Comparison of ENCODE assay signal across 8 cellular contexts in genomic region chr10:96089670-96090462, GRCh38. TPM values are rescaled to one million over a fixed set of nuclear protein-coding genes. Genes with fewer than 3 reads are reported as not detected.
DNase-seq lines count a peak whose midpoint lies in the region; ATAC-seq and TF ChIP-seq lines count a peak whose summit lies in the region.

No MANE protein-coding gene starts in this region.

- H2AFZ ChIP-seq in DND-41 (ENCODE audit: low read depth, low read length) (peak overlapping the region; percentile 92), Karpas-422 (ENCODE audit: low read length) (peak overlapping the region; percentile 38; the same call in 1 of the 2 replicates)

- H3K4me1 ChIP-seq in DND-41 (ENCODE audit: insufficient read depth, low read length) (peaks cover 20% of the 10 kb centered on the region), Karpas-422 (ENCODE audit: low read length) (peaks cover 13% of the 10 kb centered on the region), Peyer's patch (no peaks in the 10 kb centered on the region)

- TF ChIP-seq POLR2A in Peyer's patch (IDR thresholded peaks at IDR 0.05): peak; percentile 63 to 68

- H3K27me3 Mint-ChIP-seq in activated T-cell treated with anti-CD3 and anti-CD28 coated beads, Interleukin-2, amount 50 U/mL, for 72 hours (ENCODE audit: low read depth): peaks cover 31% of the 10 kb centered on the region

- peaks cover 0 to 2% of the 10 kb centered on the region in 2 donors for H3K36me3 Mint-ChIP-seq in activated T-cell treated with anti-CD3 and anti-CD28 coated beads, Interleukin-2, amount 50 U/mL, for 72 hours (ENCODE audit: insufficient read depth in 2 of 2)

- TF ChIP-seq CTCF in DND-41 (IDR thresholded peaks at IDR 0.05; ENCODE audit: borderline replicate concordance, extremely low read depth, low read length, poor library complexity, severe bottlenecking) (no peak), Peyer's patch (IDR thresholded peaks at IDR 0.05) (no peak)

- DNase-seq in DND-41 (peak; percentile 96), Karpas-422 (peak; percentile 94), Peyer's patch (peak; percentile 94 to 98 (median 95)), fibroblast of gingiva (ENCODE audit: low read depth) (peak; percentile 99), nucleus accumbens (lab: John Stamatoyannopoulos, UW) (peak; percentile 25 to 93 (median 82))
- peak; percentile 93 to 94 for DNase-seq in activated T-cell treated with anti-CD3 and anti-CD28 coated beads, Interleukin-2, amount 50 U/mL, for 72 hours

- no peaks in the 10 kb centered on the region for H3K36me3 ChIP-seq in DND-41 (ENCODE audit: insufficient read depth, low read length)
- no peaks in the 10 kb centered on the region for H3K36me3 ChIP-seq in Karpas-422 (ENCODE audit: insufficient read depth, low read length)
- H3K36me3 ChIP-seq in Peyer's patch: no peaks in the 10 kb centered on the region

- H3K9ac ChIP-seq in DND-41 (ENCODE audit: low read depth, low read length): peak overlapping the region; percentile 87
- peak overlapping the region; percentile 95 for H3K9ac ChIP-seq in Karpas-422 (ENCODE audit: low read length)

- peaks cover 3% of the 10 kb centered on the region for H3K4me1 Mint-ChIP-seq in activated T-cell treated with anti-CD3 and anti-CD28 coated beads, Interleukin-2, amount 50 U/mL, for 72 hours (ENCODE audit: low read depth)

- peak overlapping the region; percentile 51 to 70 for H3K4me3 ChIP-seq in DND-41 (ENCODE audit: low read depth in 1 of 2, low read length in 2 of 2)
- peak overlapping the region; percentile 83 for H3K4me3 ChIP-seq in Karpas-422 (ENCODE audit: low read length)
- H3K4me3 ChIP-seq in Peyer's patch: peak overlapping the region; percentile 63 to 77 (median 70)

- H3K27ac ChIP-seq in DND-41 (ENCODE audit: low read length): peak overlapping the region; percentile 98
- H3K27ac ChIP-seq in Karpas-422 (ENCODE audit: low read length): peak overlapping the region; percentile 88
- peak overlapping the region; percentile 88 to 98 (median 94) for H3K27ac ChIP-seq in Peyer's patch
- H3K27ac ChIP-seq in temporal lobe (ENCODE audit: low read depth, low read length): peak overlapping the region; percentile 86

- H3K9me3 ChIP-seq in DND-41 (ENCODE audit: insufficient read depth, low read length, severe bottlenecking): no peaks in the 10 kb centered on the region
- H3K9me3 ChIP-seq in Karpas-422 (ENCODE audit: low read length): no peaks in the 10 kb centered on the region
- H3K9me3 ChIP-seq in Peyer's patch: peaks cover 0 to 6% (median 0%) of the 10 kb centered on the region in 4 donors

- H3K4me3 Mint-ChIP-seq in activated T-cell treated with anti-CD3 and anti-CD28 coated beads, Interleukin-2, amount 50 U/mL, for 72 hours: peak overlapping the region; percentile 93 to 94

- no peaks in the 10 kb centered on the region; the same call in none of the 2 replicates for H3K79me2 ChIP-seq in DND-41 (ENCODE audit: insufficient read depth, low read length)
- peaks cover 3% of the 10 kb centered on the region; the same call in 1 of the 2 replicates for H3K79me2 ChIP-seq in Karpas-422 (ENCODE audit: low read length)

- H3K27me3 ChIP-seq in DND-41 (ENCODE audit: insufficient read depth, low read length, poor library complexity): no peaks in the 10 kb centered on the region
- no peaks in the 10 kb centered on the region for H3K27me3 ChIP-seq in Karpas-422 (ENCODE audit: low read length)
- H3K27me3 ChIP-seq in Peyer's patch: no peaks in the 10 kb centered on the region

- no peaks in the 10 kb centered on the region for H3K9me2 ChIP-seq in Karpas-422 (replicated peaks; ENCODE audit: insufficient read depth, low read length)

- ATAC-seq in DND-41 (ENCODE audit: insufficient read depth, low read depth): peak; percentile 93
- ATAC-seq in GM21786 (IDR thresholded peaks at IDR 0.05; ENCODE audit: unreplicated experiment): peak; percentile 85
- peak; percentile 91 to 93 for ATAC-seq in activated T-cell treated with anti-CD3 and anti-CD28 coated beads, Interleukin-2, amount 50 U/mL, for 72 hours (replicated peaks in 1 of 2)

- H3K27ac Mint-ChIP-seq in activated T-cell treated with anti-CD3 and anti-CD28 coated beads, Interleukin-2, amount 50 U/mL, for 72 hours: peak overlapping the region; percentile 98

- no peaks in the 10 kb centered on the region for H4K20me1 ChIP-seq in DND-41 (ENCODE audit: insufficient read depth, low read length)
- no peaks in the 10 kb centered on the region for H4K20me1 ChIP-seq in Karpas-422 (ENCODE audit: insufficient read depth, low read depth, low read length)

- H3K9me3 Mint-ChIP-seq in activated T-cell treated with anti-CD3 and anti-CD28 coated beads, Interleukin-2, amount 50 U/mL, for 72 hours: no peaks in the 10 kb centered on the region

- peak overlapping the region; percentile 70 for H3K4me2 ChIP-seq in DND-41 (ENCODE audit: insufficient read depth, low read length)
- peak overlapping the region; percentile 86 for H3K4me2 ChIP-seq in Karpas-422 (ENCODE audit: low read depth, low read length, poor library complexity, severe bottlenecking)

RNA-seq across cellular contexts. Expression of gene ZNF518A, which starts 40.2 kb away (rescaled TPM):
- 8.8 and 17.0 TPM in 2 replicates for total RNA-seq in Karpas-422 (2014; rRNA removed; shearing (Covaris generic); ENCODE audit: low replicate concordance)
- 10 to 100 TPM; 23.9 to 43.2 (median 35.0) TPM for total RNA-seq in Peyer's patch
- 10 to 100 TPM; 26.6 to 34.7 TPM for total RNA-seq in activated T-cell treated with anti-CD3 and anti-CD28 coated beads, Interleukin-2, amount 50 U/mL, for 72 hours
- 37.1 TPM for total RNA-seq in temporal lobe

RNA-seq across cellular contexts. Expression of gene CCNJ, which starts 46.5 kb away (rescaled TPM):
- total RNA-seq in Karpas-422 (2014; rRNA removed; shearing (Covaris generic); ENCODE audit: low replicate concordance): 3.4 and 7.4 TPM in 2 replicates
- total RNA-seq in Peyer's patch: 1 to 10 TPM; 1.7 to 5.8 (median 4.5) TPM
- total RNA-seq in activated T-cell treated with anti-CD3 and anti-CD28 coated beads, Interleukin-2, amount 50 U/mL, for 72 hours: 1 to 10 TPM; 5.6 to 6.4 TPM
- 15.2 TPM for total RNA-seq in temporal lobe

Comparison
In these comparisons a context has a peak if more than half of its experiments do, and no peak if none do; other contexts are left out.
1. Peak in every context shown above with its lines: DNase-seq, ATAC-seq, H3K4me3 ChIP-seq and H3K27ac ChIP-seq.